ENCODE assay signal across 1 cellular context in the genomic region with DNA sequence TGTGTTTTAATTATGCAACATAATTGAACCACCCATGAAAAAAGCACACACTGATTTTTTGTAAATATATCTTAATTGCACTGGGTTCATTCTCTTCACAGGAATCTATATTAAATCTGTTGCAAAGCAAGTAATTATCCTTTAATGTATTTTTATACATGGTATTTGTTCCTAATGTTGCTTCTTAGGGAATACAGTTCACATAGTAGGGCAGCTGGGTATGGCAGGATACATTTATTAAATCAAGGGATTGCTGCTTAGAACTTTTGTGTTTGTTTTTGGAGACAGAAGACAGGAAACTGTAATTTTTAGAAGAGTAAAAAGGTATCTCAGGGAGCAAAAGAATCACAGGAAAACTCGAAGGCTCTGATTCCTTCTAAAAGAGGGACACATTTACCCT.
TF ChIP-seq lines count a peak whose summit lies in the region.

No MANE protein-coding gene starts in this region.

TF ChIP-seq in GM12878, 131 proteins besides CTCF, POLR2A, EP300 and RAD21:
- no peak for TF ChIP-seq KAT2A (conservative IDR thresholded peaks at IDR 0.05; ENCODE audit: control insufficient read depth, low read depth, low read length)
- TF ChIP-seq RUNX3 (IDR thresholded peaks at IDR 0.05; ENCODE audit: low read length) = no peak
TF ChIP-seq in GM12878: peak in this region for 0.
